Comparison of ENCODE assay signal across 16 cellular contexts in genomic region chr11:10067629-10068300, GRCh38.
"Had no signal": no experiment of that assay in that cellular context is flagged by ENCODE, and none has a peak within 500 bp of the region (broad histone marks: within the 10 kb centered on the region; RNA-seq: fewer than 3 reads in every experiment).

No MANE protein-coding gene starts in this region.

- H3K27me3 ChIP-seq: brain microvascular endothelial cell, right lobe of liver, transverse colon had no signal

- H3K27ac ChIP-seq: brain microvascular endothelial cell, lower lobe of right lung, psoas muscle, right lobe of liver, transverse colon had no signal

- H3K4me1 ChIP-seq: lower lobe of right lung, psoas muscle, transverse colon had no signal

- DNase-seq: activated gamma-delta T cell; activated naive CD8-positive, alpha-beta T cell treated with anti-CD3 and anti-CD28 coated beads for 36 hours; activated T-cell treated with anti-CD3 and anti-CD28 coated beads, Interleukin-2, amount 50 U/mL, for 24 hours; brain microvascular endothelial cell; erythroblast; immature natural killer cell; lower lobe of right lung; naive thymus-derived CD4-positive, alpha-beta T cell; occipital lobe; psoas muscle; right lobe of liver; stimulated activated naive CD4-positive, alpha-beta T cell; substantia nigra; T-helper 2 cell; transverse colon had no signal

- H3K9me3 ChIP-seq: lower lobe of right lung, right lobe of liver, transverse colon had no signal

- H3K4me1 Mint-ChIP-seq: activated naive CD8-positive, alpha-beta T cell treated with anti-CD3 and anti-CD28 coated beads for 36 hours; immature natural killer cell; naive thymus-derived CD4-positive, alpha-beta T cell had no signal

- ATAC-seq: activated CD4-positive, CD25-positive, alpha-beta regulatory T cell treated with anti-CD3 and anti-CD28 coated beads, Interleukin-2, amount 50 U/mL, for 24 hours; lower lobe of right lung; naive thymus-derived CD4-positive, alpha-beta T cell; psoas muscle; right lobe of liver had no signal

- H3K4me3 Mint-ChIP-seq: activated naive CD8-positive, alpha-beta T cell treated with anti-CD3 and anti-CD28 coated beads for 36 hours; activated T-cell treated with anti-CD3 and anti-CD28 coated beads, Interleukin-2, amount 50 U/mL, for 24 hours; immature natural killer cell; naive thymus-derived CD4-positive, alpha-beta T cell had no signal

- H3K27me3 Mint-ChIP-seq: activated naive CD8-positive, alpha-beta T cell treated with anti-CD3 and anti-CD28 coated beads for 36 hours; activated T-cell treated with anti-CD3 and anti-CD28 coated beads, Interleukin-2, amount 50 U/mL, for 24 hours; naive thymus-derived CD4-positive, alpha-beta T cell had no signal

- H3K36me3 ChIP-seq: brain microvascular endothelial cell, lower lobe of right lung, right lobe of liver, transverse colon had no signal

- H3K27ac Mint-ChIP-seq: activated naive CD8-positive, alpha-beta T cell treated with anti-CD3 and anti-CD28 coated beads for 36 hours; activated T-cell treated with anti-CD3 and anti-CD28 coated beads, Interleukin-2, amount 50 U/mL, for 24 hours; immature natural killer cell; naive thymus-derived CD4-positive, alpha-beta T cell had no signal

- H3K4me3 ChIP-seq: lower lobe of right lung, psoas muscle, right lobe of liver, transverse colon had no signal
